ENCODE assay signal across 8 cellular contexts in genomic region chr17:31900877-31901276, GRCh38. TPM values are rescaled to one million over a fixed set of nuclear protein-coding genes. Genes with fewer than 3 reads are reported as not detected.
DNase-seq lines count a peak whose midpoint lies in the region; ATAC-seq and TF ChIP-seq lines count a peak whose summit lies in the region.

No MANE protein-coding gene starts in this region.

- H4K20me1 ChIP-seq in smooth muscle cell (ENCODE audit: low read depth) = peaks cover 13% of the 10 kb centered on the region

- peak overlapping the region; percentile 69 for H3K9ac ChIP-seq in smooth muscle cell (ENCODE audit: low read depth)

- H3K36me3 ChIP-seq in H7 (replicated peaks; ENCODE audit: control insufficient read depth, insufficient read depth, low read length) (peaks cover 9% of the 10 kb centered on the region), smooth muscle cell (ENCODE audit: low read depth) (no peaks in the 10 kb centered on the region)

- no peaks in the 10 kb centered on the region for H3F3A ChIP-seq in smooth muscle cell (ENCODE audit: low read depth)

- TF ChIP-seq CTCF in smooth muscle cell (IDR thresholded peaks at IDR 0.05; ENCODE audit: borderline replicate concordance, insufficient read depth, poor library complexity, severe bottlenecking) = no peak

- H3K79me2 ChIP-seq in smooth muscle cell (ENCODE audit: low read depth) = peaks cover 35% of the 10 kb centered on the region

- H3K9me3 Mint-ChIP-seq in effector memory CD8-positive, alpha-beta T cell = no peaks in the 10 kb centered on the region
- no peaks in the 10 kb centered on the region for H3K9me3 Mint-ChIP-seq in activated CD4-positive, alpha-beta memory T cell treated with anti-CD3 and anti-CD28 coated beads, Interleukin-2, amount 10 ng/mL, durations not matched to agents 7 days and 5 days

- DNase-seq in H7 = no peak
- peak; percentile 10 for DNase-seq in RPMI7951 (ENCODE audit: low read depth)
- DNase-seq in foreskin melanocyte = peak; percentile 11
- DNase-seq in smooth muscle cell (lab: John Stamatoyannopoulos, UW; ENCODE audit: unreplicated experiment) = no peak
- no peak for DNase-seq in effector memory CD8-positive, alpha-beta T cell
- no peak for DNase-seq in activated CD4-positive, alpha-beta memory T cell treated with anti-CD3 and anti-CD28 coated beads, Interleukin-2, amount 10 ng/mL, durations not matched to agents 7 days and 5 days

- no peak overlapping the region for H3K27ac Mint-ChIP-seq in effector memory CD8-positive, alpha-beta T cell
- H3K27ac Mint-ChIP-seq in activated CD4-positive, alpha-beta memory T cell treated with anti-CD3 and anti-CD28 coated beads, Interleukin-2, amount 10 ng/mL, durations not matched to agents 7 days and 5 days = no peak overlapping the region

- CTCF ChIA-PET in activated CD4-positive, alpha-beta memory T cell treated with anti-CD3 and anti-CD28 coated beads, Interleukin-2, amount 10 ng/mL, durations not matched to agents 7 days and 5 days (lab: Charles Lee) = interaction anchor here (0.6 to 1.9 kb wide), 14 partner anchors 10 to 543 kb away, joined by 3 to 8 read pairs (median 4); partner anchors contain the start of genes LRRC37B, PSMD11 and RHOT1

- POLR2A ChIA-PET in activated CD4-positive, alpha-beta memory T cell treated with anti-CD3 and anti-CD28 coated beads, Interleukin-2, amount 10 ng/mL, durations not matched to agents 7 days and 5 days (lab: Charles Lee) = interaction anchor here (0.8 to 2.2 kb wide), 10 partner anchors 11 to 581 kb away, joined by 3 to 12 read pairs (median 4); partner anchors contain the start of genes COPRS and LRRC37B

- H3K4me3 ChIP-seq in H7 (ENCODE audit: insufficient read depth, low read depth, low read length) = peak overlapping the region; percentile 72
- H3K4me3 ChIP-seq in smooth muscle cell = peak overlapping the region; percentile 83

- H3K27me3 ChIP-seq in H7 (ENCODE audit: control insufficient read depth, insufficient read depth, low read length) = no peaks in the 10 kb centered on the region
- no peaks in the 10 kb centered on the region for H3K27me3 ChIP-seq in smooth muscle cell (ENCODE audit: low read depth)

- H3K36me3 Mint-ChIP-seq in effector memory CD8-positive, alpha-beta T cell (ENCODE audit: insufficient read depth) = peaks cover 47% of the 10 kb centered on the region
- peaks cover 16% of the 10 kb centered on the region for H3K36me3 Mint-ChIP-seq in activated CD4-positive, alpha-beta memory T cell treated with anti-CD3 and anti-CD28 coated beads, Interleukin-2, amount 10 ng/mL, durations not matched to agents 7 days and 5 days (ENCODE audit: low read depth)

- H3K4me3 Mint-ChIP-seq in effector memory CD8-positive, alpha-beta T cell = no peak overlapping the region
- H3K4me3 Mint-ChIP-seq in activated CD4-positive, alpha-beta memory T cell treated with anti-CD3 and anti-CD28 coated beads, Interleukin-2, amount 10 ng/mL, durations not matched to agents 7 days and 5 days = no peak overlapping the region

- 10% methylated on average over 5 of the region's 5 CpGs for WGBS in smooth muscle cell (ENCODE audit: low lambda C conversion rate)

- H3K27me3 Mint-ChIP-seq in effector memory CD8-positive, alpha-beta T cell = no peaks in the 10 kb centered on the region
- no peaks in the 10 kb centered on the region for H3K27me3 Mint-ChIP-seq in activated CD4-positive, alpha-beta memory T cell treated with anti-CD3 and anti-CD28 coated beads, Interleukin-2, amount 10 ng/mL, durations not matched to agents 7 days and 5 days

- H3K27ac ChIP-seq in smooth muscle cell (ENCODE audit: low read depth) = peak overlapping the region; percentile 68

- H3K4me1 Mint-ChIP-seq in effector memory CD8-positive, alpha-beta T cell (ENCODE audit: low read depth in 2 of 2) = peaks cover 0 to 4% of the 10 kb centered on the region in 2 donors
- H3K4me1 Mint-ChIP-seq in activated CD4-positive, alpha-beta memory T cell treated with anti-CD3 and anti-CD28 coated beads, Interleukin-2, amount 10 ng/mL, durations not matched to agents 7 days and 5 days = peaks cover 26% of the 10 kb centered on the region

- H3K4me1 ChIP-seq in smooth muscle cell (ENCODE audit: low read depth) = peaks cover 9% of the 10 kb centered on the region

- no peak for ATAC-seq in effector memory CD8-positive, alpha-beta T cell (replicated peaks)
- ATAC-seq in GM18519 (IDR thresholded peaks at IDR 0.05; ENCODE audit: low FRiP score, unreplicated experiment) (no peak), GM18511 (IDR thresholded peaks at IDR 0.05; ENCODE audit: unreplicated experiment) (no peak)

- H2AFZ ChIP-seq in smooth muscle cell (ENCODE audit: low read depth) = peak overlapping the region; percentile 85

- H3K4me2 ChIP-seq in smooth muscle cell = peak overlapping the region; percentile 93

- H3K9me3 ChIP-seq in smooth muscle cell (replicated peaks; ENCODE audit: low read depth) = no peaks in the 10 kb centered on the region

RNA-seq across cellular contexts. Expression of gene UTP6, which starts 0.6 kb away (rescaled TPM):
- 50.3 and 73.6 TPM in 2 replicates for total RNA-seq in H7 (2014; rRNA removed; shearing (Covaris generic))
- 25.5 and 35.9 TPM in 2 replicates for total RNA-seq in RPMI7951 (2014; rRNA removed; shearing (Covaris generic))
- total RNA-seq in smooth muscle cell = 26.3 and 49.5 TPM in 2 replicates
- 60.9 and 63.6 TPM in 2 replicates for polyA plus RNA-seq in smooth muscle cell
- total RNA-seq in activated CD4-positive, alpha-beta memory T cell treated with anti-CD3 and anti-CD28 coated beads, Interleukin-2, amount 10 ng/mL, durations not matched to agents 7 days and 5 days = 10 to 100 TPM; 67.3 to 73.0 TPM

RNA-seq across cellular contexts. Expression of gene SUZ12, which starts 35.9 kb away (rescaled TPM):
- 20.0 and 26.5 TPM in 2 replicates for total RNA-seq in H7 (2014; rRNA removed; shearing (Covaris generic))
- 14.2 and 24.4 TPM in 2 replicates for total RNA-seq in RPMI7951 (2014; rRNA removed; shearing (Covaris generic))
- 26.3 and 29.7 TPM in 2 replicates for total RNA-seq in smooth muscle cell
- 11.1 and 12.2 TPM in 2 replicates for polyA plus RNA-seq in smooth muscle cell
- 10 to 100 TPM; 60.1 to 61.2 TPM for total RNA-seq in activated CD4-positive, alpha-beta memory T cell treated with anti-CD3 and anti-CD28 coated beads, Interleukin-2, amount 10 ng/mL, durations not matched to agents 7 days and 5 days

RNA-seq across cellular contexts. Expression of gene COPRS, which starts 41.8 kb away (rescaled TPM):
- total RNA-seq in H7 (2014; rRNA removed; shearing (Covaris generic)) = 49.2 and 69.0 TPM in 2 replicates
- total RNA-seq in RPMI7951 (2014; rRNA removed; shearing (Covaris generic)) = 148 and 171 TPM in 2 replicates
- total RNA-seq in smooth muscle cell = 55.7 and 57.0 TPM in 2 replicates
- 78.9 and 81.3 TPM in 2 replicates for polyA plus RNA-seq in smooth muscle cell
- total RNA-seq in activated CD4-positive, alpha-beta memory T cell treated with anti-CD3 and anti-CD28 coated beads, Interleukin-2, amount 10 ng/mL, durations not matched to agents 7 days and 5 days = 10 to 100 TPM; 14.9 to 16.5 TPM

Comparison
In these comparisons a context has a peak if more than half of its experiments do, and no peak if none do; other contexts are left out.
1. DNase-seq: peak in RPMI7951 (single experiment) and foreskin melanocyte (single experiment); none in H7 (single experiment), smooth muscle cell (single experiment), effector memory CD8-positive, alpha-beta T cell (0 of 3) and activated CD4-positive, alpha-beta memory T cell treated with anti-CD3 and anti-CD28 coated beads, Interleukin-2, amount 10 ng/mL, durations not matched to agents 7 days and 5 days (single experiment).